19 cellular contexts compared by ENCODE assay signal in the genomic region with DNA sequence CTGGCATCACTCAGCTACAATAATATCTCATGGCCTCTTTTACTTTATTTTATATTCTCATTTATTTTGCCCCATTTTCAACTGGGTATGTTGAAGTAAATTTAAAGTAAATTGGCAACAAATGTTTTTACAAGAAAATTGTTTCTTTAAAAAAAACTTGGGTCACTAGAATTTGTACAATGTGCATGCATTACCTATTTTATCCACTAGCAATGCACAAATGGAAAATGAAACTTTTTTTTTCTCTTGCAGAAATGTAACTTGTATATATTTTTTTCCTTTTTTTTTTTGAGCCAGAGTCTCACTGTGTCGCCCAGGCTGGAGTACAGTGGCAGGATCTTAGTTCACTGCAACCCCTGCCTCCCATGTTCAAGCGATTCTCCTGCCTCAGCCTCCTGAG. TPM values are rescaled to one million over a fixed set of nuclear protein-coding genes. Genes with fewer than 3 reads are reported as not detected.
DNase-seq lines count a peak whose midpoint lies in the region; ATAC-seq and TF ChIP-seq lines count a peak whose summit lies in the region.
"Had no signal": no experiment of that assay in that cellular context is flagged by ENCODE, and none has a peak within 500 bp of the region (broad histone marks: within the 10 kb centered on the region; RNA-seq: fewer than 3 reads in every experiment).

No MANE protein-coding gene starts in this region.

- TF ChIP-seq CTCF in AG10803 (conservative IDR thresholded peaks at IDR 0.05; ENCODE audit: low read length): 0 out of 2 replicates have a peak, but pooled peaks have one; percentile 24
- TF ChIP-seq CTCF in GM13977 (IDR thresholded peaks at IDR 0.05; ENCODE audit: extremely low read depth, insufficient read depth, missing control alignments): peak; percentile 2
- peak; percentile 58 for TF ChIP-seq CTCF in VCaP (conservative IDR thresholded peaks at IDR 0.05)
- TF ChIP-seq CTCF in mesothelial cell of epicardium (IDR thresholded peaks at IDR 0.05; ENCODE audit: unreplicated experiment): peak; percentile 72

- no peak overlapping the region for H3K4me3 ChIP-seq in AG10803 (ENCODE audit: low read length)
- no peak overlapping the region for H3K4me3 ChIP-seq in right cardiac atrium (ENCODE audit: low read length)
- H3K4me3 ChIP-seq: breast epithelium, left ventricle myocardium inferior, stomach had no signal

- intact Hi-C loops in right cardiac atrium (cut with DNase I): loop anchor here (5.0 to 10.0 kb wide), 3 partner anchors 64 to 279 kb away; no protein-coding TSS in a partner anchor

- H3K9me3 ChIP-seq in right cardiac atrium (ENCODE audit: control insufficient read depth, low read length): no peaks in the 10 kb centered on the region
- H3K9me3 ChIP-seq: breast epithelium, left ventricle myocardium inferior, stomach had no signal

- H3K27ac Mint-ChIP-seq in mesothelial cell of epicardium: no peak overlapping the region
- no peak overlapping the region for H3K27ac Mint-ChIP-seq in activated T-cell treated with anti-CD3 and anti-CD28 coated beads, Interleukin-2, amount 50 U/mL, for 72 hours

- H3K9me3 Mint-ChIP-seq in mesothelial cell of epicardium: no peaks in the 10 kb centered on the region
- H3K9me3 Mint-ChIP-seq in activated T-cell treated with anti-CD3 and anti-CD28 coated beads, Interleukin-2, amount 50 U/mL, for 72 hours: no peaks in the 10 kb centered on the region
- H3K9me3 Mint-ChIP-seq: T-helper 2 cell treated with Interferon-gamma antibody and Interleukin-4, amounts not matched to agents 5 μg/mL and 100 μg/mL, for 36 hours had no signal

- DNase-seq in AG10803 (ENCODE audit: low read depth) (no peak), GM13977 (ENCODE audit: low spot score) (no peak), mesothelial cell of epicardium (ENCODE audit: low spot score in 2 of 2, unreplicated experiment in 2 of 2) (no peak), right cardiac atrium (no peak), RPMI8226 (no peak), NOMO-1 treated with DMSO at 0.1 percent for 48 hours (lab: John Stamatoyannopoulos, UW; ENCODE audit: unreplicated experiment) (no peak)
- no peak for DNase-seq in activated T-cell treated with anti-CD3 and anti-CD28 coated beads, Interleukin-2, amount 50 U/mL, for 72 hours
- DNase-seq: activated CD4-positive, CD25-positive, alpha-beta regulatory T cell treated with anti-CD3 and anti-CD28 coated beads, Interleukin-2, amount 50 U/mL, for 72 hours; activated naive CD4-positive, alpha-beta T cell treated with anti-CD3 and anti-CD28 coated beads, Interleukin-2, amount 50 U/mL, for 16 hours; activated T-cell treated with anti-CD3 and anti-CD28 coated beads for 4 hours; effector CD4-positive, alpha-beta T cell; foreskin melanocyte; left ventricle myocardium inferior; NCI-H2029; stomach had no signal

- peaks cover 2% of the 10 kb centered on the region for H3K27me3 Mint-ChIP-seq in mesothelial cell of epicardium (ENCODE audit: low read depth)
- H3K27me3 Mint-ChIP-seq in activated T-cell treated with anti-CD3 and anti-CD28 coated beads, Interleukin-2, amount 50 U/mL, for 72 hours (ENCODE audit: low read depth): no peaks in the 10 kb centered on the region

- H3K4me1 Mint-ChIP-seq in mesothelial cell of epicardium: peaks cover 4% of the 10 kb centered on the region
- peaks cover 30% of the 10 kb centered on the region for H3K4me1 Mint-ChIP-seq in activated T-cell treated with anti-CD3 and anti-CD28 coated beads, Interleukin-2, amount 50 U/mL, for 72 hours (ENCODE audit: low read depth)

- no peaks in the 10 kb centered on the region for H3K36me3 Mint-ChIP-seq in mesothelial cell of epicardium
- no peaks in the 10 kb centered on the region for H3K36me3 Mint-ChIP-seq in activated T-cell treated with anti-CD3 and anti-CD28 coated beads, Interleukin-2, amount 50 U/mL, for 72 hours (ENCODE audit: insufficient read depth in 2 of 2)

- no peak overlapping the region for H3K4me3 Mint-ChIP-seq in mesothelial cell of epicardium
- no peak overlapping the region for H3K4me3 Mint-ChIP-seq in activated T-cell treated with anti-CD3 and anti-CD28 coated beads, Interleukin-2, amount 50 U/mL, for 72 hours
- H3K4me3 Mint-ChIP-seq: T-helper 2 cell treated with Interferon-gamma antibody and Interleukin-4, amounts not matched to agents 5 μg/mL and 100 μg/mL, for 36 hours had no signal

- H3K4me1 ChIP-seq in right cardiac atrium (ENCODE audit: control insufficient read depth, insufficient read depth, low read length): no peaks in the 10 kb centered on the region
- H3K4me1 ChIP-seq: breast epithelium, left ventricle myocardium inferior had no signal

- in situ Hi-C loops in GM13977 (cut with MboI; ENCODE audit: low pct_unique_long_range_greater_than_20kb, low sequenced_read_pairs, unreplicated experiment): loop anchor here (10.0 kb wide), 1 partner anchor 277 kb away; no protein-coding TSS in a partner anchor

- ATAC-seq in right cardiac atrium: no peak
- no peak for ATAC-seq in activated T-cell treated with anti-CD3 and anti-CD28 coated beads, Interleukin-2, amount 50 U/mL, for 72 hours (replicated peaks in 1 of 2)
- ATAC-seq: Right ventricle myocardium inferior had no signal

- H3K27ac ChIP-seq in VCaP: no peak overlapping the region
- no peak overlapping the region for H3K27ac ChIP-seq in right cardiac atrium (ENCODE audit: low read length)
- H3K27ac ChIP-seq: breast epithelium, left ventricle myocardium inferior, stomach had no signal

- H3K27me3 ChIP-seq in right cardiac atrium (ENCODE audit: control insufficient read depth, insufficient read depth): no peaks in the 10 kb centered on the region
- H3K27me3 ChIP-seq: breast epithelium had no signal

- 81% methylated on average over 2 of the region's 2 CpGs for WGBS in right cardiac atrium

RNA-seq across cellular contexts. Expression of a gene that starts 10.3 kb away (rescaled TPM):
- 150 to 156 TPM (median 156 TPM) in 3 replicates for total RNA-seq in mesothelial cell of epicardium
- 100 to 1,000 TPM; 195 to 233 (median 224) TPM for total RNA-seq in right cardiac atrium
- polyA plus RNA-seq in right cardiac atrium: 163 TPM
- 100 to 1,000 TPM; 233 to 274 TPM for total RNA-seq in activated T-cell treated with anti-CD3 and anti-CD28 coated beads, Interleukin-2, amount 50 U/mL, for 72 hours

RNA-seq across cellular contexts. Expression of a gene that starts 27.2 kb away (rescaled TPM):
- total RNA-seq in mesothelial cell of epicardium: 33.2 to 33.7 TPM (median 33.5 TPM) in 3 replicates
- 10 to 100 TPM; 13.5 to 22.4 (median 14.8) TPM for total RNA-seq in right cardiac atrium
- polyA plus RNA-seq in right cardiac atrium: 6.9 TPM
- total RNA-seq in activated T-cell treated with anti-CD3 and anti-CD28 coated beads, Interleukin-2, amount 50 U/mL, for 72 hours: 10 to 100 TPM; 27.1 to 29.6 TPM

Comparison
In these comparisons a context has a peak if more than half of its experiments do, and no peak if none do; other contexts are left out.
1. CTCF ChIP-seq: peak in every context shown above with its lines; median percentile 72 in mesothelial cell of epicardium; 58 in VCaP; 24 in AG10803; 2 in GM13977.